Comparison of ENCODE assay signal across 2 cellular contexts in genomic region chr11:35373284-35373933, GRCh38.
TF ChIP-seq lines count a peak whose summit lies in the region.

No MANE protein-coding gene starts in this region.

TF ChIP-seq in HCT116, 20 proteins besides CTCF, POLR2A, EP300 and RAD21 (continued from another document):
- TF ChIP-seq REST (IDR thresholded peaks at IDR 0.05; ENCODE audit: low read depth) = no peak
- no peak for TF ChIP-seq SRF (IDR thresholded peaks at IDR 0.05; ENCODE audit: low read depth)
- no peak for TF ChIP-seq CBX3 (IDR thresholded peaks at IDR 0.05; ENCODE audit: low read depth)
- no peak for TF ChIP-seq YY1 (IDR thresholded peaks at IDR 0.05; ENCODE audit: extremely low read depth, insufficient replicate concordance, low read depth, low read length)
- no peak for TF ChIP-seq TCF7L2 (IDR thresholded peaks at IDR 0.05; ENCODE audit: borderline replicate concordance, extremely low read depth, insufficient read depth, insufficient read length)
- no peak for TF ChIP-seq CEBPB (IDR thresholded peaks at IDR 0.05; ENCODE audit: low read depth)
- TF ChIP-seq JUND (IDR thresholded peaks at IDR 0.05) = no peak

TF ChIP-seq in GM23338, 12 proteins besides CTCF, POLR2A, EP300 and RAD21 (continued from another document):
- TF ChIP-seq ZNF462 (CRISPR knock-in tag; IDR thresholded peaks at IDR 0.05) (no peak), STAT1 (IDR thresholded peaks at IDR 0.05; ENCODE audit: unreplicated experiment) (no peak), ZNF331 (CRISPR knock-in tag; IDR thresholded peaks at IDR 0.05; ENCODE audit: low read depth) (no peak), EZH2 (IDR thresholded peaks at IDR 0.05; ENCODE audit: low read depth, unreplicated experiment) (no peak), NANOG (IDR thresholded peaks at IDR 0.05; ENCODE audit: borderline replicate concordance) (no peak), REST (IDR thresholded peaks at IDR 0.05; ENCODE audit: unreplicated experiment) (no peak), EZH2phosphoT487 (IDR thresholded peaks at IDR 0.05; ENCODE audit: unreplicated experiment) (no peak), JUNB (IDR thresholded peaks at IDR 0.05; ENCODE audit: unreplicated experiment) (no peak), CREB1 (CRISPR knock-in tag; IDR thresholded peaks at IDR 0.05; ENCODE audit: low read depth) (no peak), ETS1 (IDR thresholded peaks at IDR 0.05) (no peak)
